8 cellular contexts compared by ENCODE assay signal in genomic region chr12:2624543-2625266, GRCh38.
DNase-seq lines count a peak whose midpoint lies in the region; TF ChIP-seq lines count a peak whose summit lies in the region.

No MANE protein-coding gene starts in this region.

- TF ChIP-seq CTCF in AG04449 (IDR thresholded peaks at IDR 0.05; ENCODE audit: insufficient read depth, low read length, missing control alignments) (peak; percentile 46), GM06990 (IDR thresholded peaks at IDR 0.05; ENCODE audit: insufficient read depth, low read length, poor library complexity, severe bottlenecking) (peak; percentile 36), PC-9 (conservative IDR thresholded peaks at IDR 0.05) (peak; percentile 57; the same call in 1 of the 2 replicates), fibroblast of lung (conservative IDR thresholded peaks at IDR 0.05 in 1 of 2, IDR thresholded peaks at IDR 0.05 in 1 of 2; ENCODE audit: low read depth in 1 of 2, low read length in 2 of 2) (peak; percentile 31), tibial nerve (IDR thresholded peaks at IDR 0.05) (no peak)

- H3K27me3 ChIP-seq in GM06990 (replicated peaks; ENCODE audit: control insufficient read depth, insufficient read depth, low read length) (peaks cover 2% of the 10 kb centered on the region), PC-9 (ENCODE audit: insufficient read depth, low read depth) (peaks cover 100% of the 10 kb centered on the region), fibroblast of lung (ENCODE audit: control insufficient read depth, insufficient read depth, low read length) (no peaks in the 10 kb centered on the region), tibial nerve (no peaks in the 10 kb centered on the region)

- no peak overlapping the region for H2AFZ ChIP-seq in PC-9
- H2AFZ ChIP-seq in fibroblast of lung (ENCODE audit: low read length): no peak overlapping the region

- 57 to 60% methylated on average over 19 of the region's 19 CpGs for WGBS in tibial nerve, 2 donors

- no peak for DNase-seq in AG04449 (ENCODE audit: low read depth, low spot score)
- DNase-seq in GM06990 (ENCODE audit: extremely low read depth, insufficient read length): no peak
- peak; percentile 29 to 57 for DNase-seq in PC-9
- peak in 1 of 2 donors; percentile 23 for DNase-seq in fibroblast of lung (ENCODE audit: low read depth in 2 of 2)
- no peak for DNase-seq in NK-92 treated with Interleukin-12 subunit alpha and Interleukin-12 subunit beta, amount 100 ng/mL, for 24 hours (lab: John Stamatoyannopoulos, UW)
- DNase-seq in NCI-H1092 (lab: John Stamatoyannopoulos, UW): no peak
- no peak for DNase-seq in tibial nerve (ENCODE audit: low spot score in 2 of 2)
- no peak for DNase-seq in T-helper 2 cell treated with Interferon-gamma antibody and Interleukin-4, amounts not matched to agents 5 μg/mL and 100 μg/mL, for 36 hours (ENCODE audit: low spot score)

- peaks cover 7% of the 10 kb centered on the region for H3K4me1 Mint-ChIP-seq in T-helper 2 cell treated with Interferon-gamma antibody and Interleukin-4, amounts not matched to agents 5 μg/mL and 100 μg/mL, for 36 hours (ENCODE audit: low read depth)

- H3K9me3 ChIP-seq in PC-9 (ENCODE audit: insufficient read depth, low read depth) (no peaks in the 10 kb centered on the region), fibroblast of lung (ENCODE audit: control insufficient read depth, insufficient read depth, low read depth, low read length) (no peaks in the 10 kb centered on the region), tibial nerve (no peaks in the 10 kb centered on the region)

- H3K4me3 Mint-ChIP-seq in T-helper 2 cell treated with Interferon-gamma antibody and Interleukin-4, amounts not matched to agents 5 μg/mL and 100 μg/mL, for 36 hours: no peak overlapping the region

- H3K27ac ChIP-seq in PC-9 (no peak overlapping the region), fibroblast of lung (ENCODE audit: insufficient read depth, low read length) (no peak overlapping the region), tibial nerve (no peak overlapping the region)

- H3K27ac Mint-ChIP-seq in T-helper 2 cell treated with Interferon-gamma antibody and Interleukin-4, amounts not matched to agents 5 μg/mL and 100 μg/mL, for 36 hours: no peak overlapping the region

- intact Hi-C loops in PC-9 (cut with micrococcal nuclease; ENCODE audit: unreplicated experiment): no loop called here

- no peak for TF ChIP-seq EP300 in tibial nerve (IDR thresholded peaks at IDR 0.05)

- H3K9me3 Mint-ChIP-seq in T-helper 2 cell treated with Interferon-gamma antibody and Interleukin-4, amounts not matched to agents 5 μg/mL and 100 μg/mL, for 36 hours: no peaks in the 10 kb centered on the region

- no peaks in the 10 kb centered on the region for H3K79me2 ChIP-seq in PC-9 (ENCODE audit: low read depth)
- no peaks in the 10 kb centered on the region for H3K79me2 ChIP-seq in fibroblast of lung (ENCODE audit: control insufficient read depth, insufficient read depth, low read length)

- no TSS peak for BruUV-seq in PC-9 (replicated peaks; lab: Mats Ljungman, UMichigan)

- H3K4me2 ChIP-seq in PC-9: no peak overlapping the region
- H3K4me2 ChIP-seq in fibroblast of lung (ENCODE audit: extremely low read depth, insufficient read depth, low read length): no peak overlapping the region

- H3K36me3 ChIP-seq in GM06990 (ENCODE audit: control insufficient read depth, insufficient read depth, low read length): no peaks in the 10 kb centered on the region
- no peaks in the 10 kb centered on the region for H3K36me3 ChIP-seq in PC-9 (ENCODE audit: low read depth)
- no peaks in the 10 kb centered on the region for H3K36me3 ChIP-seq in fibroblast of lung (ENCODE audit: control insufficient read depth, insufficient read depth, low read length)
- H3K36me3 ChIP-seq in tibial nerve: no peaks in the 10 kb centered on the region

- no peaks in the 10 kb centered on the region for H3K36me3 Mint-ChIP-seq in T-helper 2 cell treated with Interferon-gamma antibody and Interleukin-4, amounts not matched to agents 5 μg/mL and 100 μg/mL, for 36 hours (ENCODE audit: low read depth)

- peaks cover 22% of the 10 kb centered on the region for H3K27me3 Mint-ChIP-seq in T-helper 2 cell treated with Interferon-gamma antibody and Interleukin-4, amounts not matched to agents 5 μg/mL and 100 μg/mL, for 36 hours (ENCODE audit: low read depth)

- no peaks in the 10 kb centered on the region; the same call in 1 of the 2 replicates for H3K4me1 ChIP-seq in PC-9 (replicated peaks; ENCODE audit: insufficient read depth)
- H3K4me1 ChIP-seq in fibroblast of lung (ENCODE audit: control insufficient read depth, extremely low read depth, insufficient read depth, low read length): no peaks in the 10 kb centered on the region
- H3K4me1 ChIP-seq in tibial nerve: no peaks in the 10 kb centered on the region

- H3K9me2 ChIP-seq in PC-9 (ENCODE audit: insufficient read depth): no peaks in the 10 kb centered on the region

- CTCF ChIA-PET in AG04449 (lab: Yijun Ruan, JAX): interaction anchor here (1.6 to 2.9 kb wide), 3 partner anchors 9 to 42 kb away, joined by 3 to 11 read pairs (median 11); no protein-coding TSS in a partner anchor
- CTCF ChIA-PET in PC-9 (lab: Charles Lee): no interaction called here

- POLR2A ChIA-PET in AG04449 (lab: Yijun Ruan, JAX) (no interaction called here), PC-9 (lab: Charles Lee; ENCODE audit: unreplicated experiment) (no interaction called here)

- no peak for TF ChIP-seq POLR2A in tibial nerve (IDR thresholded peaks at IDR 0.05)

- no peaks in the 10 kb centered on the region for H3F3A ChIP-seq in PC-9 (ENCODE audit: insufficient read depth, low read depth)

- H3K9ac ChIP-seq in fibroblast of lung (ENCODE audit: insufficient read depth, low read length): no peak overlapping the region

- H3K4me3 ChIP-seq in AG04449 (ENCODE audit: low read depth, low read length) (no peak overlapping the region), GM06990 (replicated peaks; ENCODE audit: low read depth, low read length) (no peak overlapping the region), PC-9 (no peak overlapping the region), fibroblast of lung (replicated peaks in 1 of 4; ENCODE audit: control extremely low read depth in 1 of 4, insufficient read depth in 1 of 4, low read depth in 3 of 4, low read length in 4 of 4) (no peak overlapping the region), tibial nerve (no peak overlapping the region)

- no peaks in the 10 kb centered on the region; the same call in 1 of the 2 replicates for H4K20me1 ChIP-seq in PC-9 (ENCODE audit: insufficient read depth)
- no peaks in the 10 kb centered on the region for H4K20me1 ChIP-seq in fibroblast of lung (ENCODE audit: control insufficient read depth, extremely low read depth, insufficient read depth, low read length)

Comparison
In these comparisons a context has a peak if more than half of its experiments do, and no peak if none do; other contexts are left out.
1. DNase-seq: peak in PC-9 (2 of 2); none in AG04449 (single experiment), GM06990 (single experiment), NK-92 treated with Interleukin-12 subunit alpha and Interleukin-12 subunit beta, amount 100 ng/mL, for 24 hours (single experiment), NCI-H1092 (single experiment), tibial nerve (0 of 2) and T-helper 2 cell treated with Interferon-gamma antibody and Interleukin-4, amounts not matched to agents 5 μg/mL and 100 μg/mL, for 36 hours (single experiment).
2. CTCF ChIP-seq: peak in AG04449 (single experiment), GM06990 (single experiment), PC-9 (single experiment) and fibroblast of lung (2 of 2); none in tibial nerve (0 of 5).